In genomic region chr16:61798741-61799140, GRCh38 we compare ENCODE assay signal across 24 cellular contexts.
A peak's percentile ranks its signal among the peaks of the same experiment; 100 is the strongest.
DNase-seq lines count a peak whose midpoint lies in the region; ATAC-seq, FAIRE-seq and TF ChIP-seq lines count a peak whose summit lies in the region.
"Had no signal": no experiment of that assay in that cellular context is flagged by ENCODE, and none has a peak within 500 bp of the region (broad histone marks: within the 10 kb centered on the region; RNA-seq: fewer than 3 reads in every experiment).

No MANE protein-coding gene starts in this region.

- peak overlapping the region; percentile 1 for H3K4me2 ChIP-seq in astrocyte (ENCODE audit: low read length)
- no peak overlapping the region for H3K4me2 ChIP-seq in mesenchymal stem cell (ENCODE audit: low read length, poor library complexity, severe bottlenecking)
- H3K4me2 ChIP-seq: A549, GM23338 had no signal

- H3K9ac ChIP-seq in astrocyte (ENCODE audit: low read length), result no peak overlapping the region
- H3K9ac ChIP-seq in mesenchymal stem cell (ENCODE audit: low read length), result no peak overlapping the region

- H3K4me3 Mint-ChIP-seq in astrocyte (ENCODE audit: unreplicated experiment) (no peak overlapping the region), HFFc6 (no peak overlapping the region)
- H3K4me3 Mint-ChIP-seq: B cell; CD8-positive, alpha-beta memory T cell; GM23338 had no signal

- H3K4me1 ChIP-seq in astrocyte (ENCODE audit: insufficient read depth, low read length) (peaks cover 4% of the 10 kb centered on the region), mesenchymal stem cell (ENCODE audit: control insufficient read depth, insufficient read depth, low read depth, low read length) (no peaks in the 10 kb centered on the region)
- H3K4me1 ChIP-seq: HAP-1 had no signal

- H3K4ac ChIP-seq in mesenchymal stem cell (ENCODE audit: low read depth in 1 of 2, low read length in 2 of 2), result no peak overlapping the region

- peak overlapping the region; percentile 50 for H3K27ac ChIP-seq in astrocyte (ENCODE audit: low read depth, low read length)
- H3K27ac ChIP-seq in mesenchymal stem cell (ENCODE audit: low read length, poor library complexity, severe bottlenecking), result peak overlapping the region; percentile 60
- H3K27ac ChIP-seq: A549, C4-2B had no signal

- TF ChIP-seq CTCF in astrocyte (IDR thresholded peaks at IDR 0.05; ENCODE audit: insufficient read depth, low read depth, low read length), result no peak
- TF ChIP-seq CTCF in HFFc6 (IDR thresholded peaks at IDR 0.05), result no peak

- FAIRE-seq in astrocyte (lab: Jason Lieb, UNC), result peak; percentile 55
- FAIRE-seq: A549 had no signal

- no peaks in the 10 kb centered on the region for H4K20me1 ChIP-seq in astrocyte (ENCODE audit: insufficient read depth, low read length)

- H3K27ac Mint-ChIP-seq in astrocyte (ENCODE audit: unreplicated experiment) (no peak overlapping the region), HFFc6 (no peak overlapping the region)
- H3K27ac Mint-ChIP-seq: B cell; CD8-positive, alpha-beta memory T cell; GM23338 had no signal

- no peaks in the 10 kb centered on the region for H3K4me1 Mint-ChIP-seq in astrocyte (ENCODE audit: low read depth, unreplicated experiment)
- no peaks in the 10 kb centered on the region; the same call in 1 of the 2 replicates for H3K4me1 Mint-ChIP-seq in HFFc6 (ENCODE audit: low read depth)
- H3K4me1 Mint-ChIP-seq: B cell; CD8-positive, alpha-beta memory T cell; GM23338 had no signal

- H3K79me1 ChIP-seq in mesenchymal stem cell (replicated peaks; ENCODE audit: low read length, poor library complexity, severe bottlenecking), result no peaks in the 10 kb centered on the region

- no peaks in the 10 kb centered on the region for H3K27me3 ChIP-seq in astrocyte (ENCODE audit: insufficient read depth, low read length)
- H3K27me3 ChIP-seq in mesenchymal stem cell (ENCODE audit: control insufficient read depth in 1 of 2, insufficient read depth in 1 of 2, low read length in 2 of 2), result no peaks in the 10 kb centered on the region

- H3K36me3 ChIP-seq in astrocyte (ENCODE audit: insufficient read depth, low read length) (no peaks in the 10 kb centered on the region), mesenchymal stem cell (ENCODE audit: control insufficient read depth in 1 of 2, insufficient read depth in 2 of 2, low read depth in 1 of 2, low read length in 2 of 2) (no peaks in the 10 kb centered on the region)
- H3K36me3 ChIP-seq: HAP-1 had no signal

- no peak overlapping the region for H3K18ac ChIP-seq in mesenchymal stem cell (ENCODE audit: low read depth in 1 of 2, low read length in 2 of 2)

- H3K36me3 Mint-ChIP-seq in astrocyte (ENCODE audit: low read depth, unreplicated experiment) (no peaks in the 10 kb centered on the region), HFFc6 (ENCODE audit: low read depth) (no peaks in the 10 kb centered on the region)
- H3K36me3 Mint-ChIP-seq: CD8-positive, alpha-beta memory T cell had no signal

- no peak overlapping the region for H2BK5ac ChIP-seq in mesenchymal stem cell (ENCODE audit: low read depth, low read length, poor library complexity, severe bottlenecking)

- H3K4me3 ChIP-seq in astrocyte (ENCODE audit: insufficient read depth, low read depth, low read length) (no peak overlapping the region), mesenchymal stem cell (ENCODE audit: insufficient read depth in 1 of 2, low read depth in 1 of 2, low read length in 2 of 2) (no peak overlapping the region)
- H3K4me3 ChIP-seq: A549, GM23338, HAP-1 had no signal

- H2BK12ac ChIP-seq in mesenchymal stem cell (ENCODE audit: low read length in 2 of 2), result no peak overlapping the region

- no peaks in the 10 kb centered on the region for H3K9me3 ChIP-seq in astrocyte (ENCODE audit: insufficient read depth, low read depth, low read length)
- H3K9me3 ChIP-seq in mesenchymal stem cell (ENCODE audit: control insufficient read depth, low read length), result no peaks in the 10 kb centered on the region
- H3K9me3 ChIP-seq: A549, HAP-1 had no signal

- H3K14ac ChIP-seq in mesenchymal stem cell (ENCODE audit: low read length in 2 of 2), result no peak overlapping the region

- DNase-seq in HS-27A (ENCODE audit: low read depth) (peak; percentile 59), astrocyte (ENCODE audit: low read depth) (no peak), mesenchymal stem cell (no peak), HPDE6-E6E7 (ENCODE audit: extremely low spot score) (no peak), NCI-H2227 treated with DMSO at 0.1 percent for 48 hours (lab: John Stamatoyannopoulos, UW) (no peak), HFFc6 (no peak)
- DNase-seq: CD8-positive, alpha-beta memory T cell; DMS 273 treated with DMSO at 0.1 percent for 48 hours; DMS79 treated with DMSO at 0.1 percent for 48 hours; NCI-H1092; NCI-H1436; NCI-H187; NCI-H2171 treated with DMSO at 0.1 percent for 48 hours; NCI-H446; NCI-H524 treated with DMSO at 0.1 percent for 48 hours; NCI-H774; PC-3; T-helper 1 cell had no signal

- H2AFZ ChIP-seq in astrocyte (ENCODE audit: low read depth, low read length) (no peak overlapping the region), mesenchymal stem cell (ENCODE audit: low read depth, low read length) (no peak overlapping the region)
- H2AFZ ChIP-seq: GM23338 had no signal

- H2BK120ac ChIP-seq in mesenchymal stem cell (ENCODE audit: low read depth, low read length), result no peak overlapping the region

- no peaks in the 10 kb centered on the region for H3K79me2 ChIP-seq in astrocyte (ENCODE audit: insufficient read depth, low read length)

- H3K27me3 Mint-ChIP-seq in astrocyte (ENCODE audit: low read depth, unreplicated experiment) (no peaks in the 10 kb centered on the region), HFFc6 (ENCODE audit: insufficient read depth) (no peaks in the 10 kb centered on the region)
- H3K27me3 Mint-ChIP-seq: B cell; CD8-positive, alpha-beta memory T cell had no signal

- H4K8ac ChIP-seq in mesenchymal stem cell (ENCODE audit: low read length), result no peak overlapping the region

- no peaks in the 10 kb centered on the region for H3K9me3 Mint-ChIP-seq in astrocyte (ENCODE audit: unreplicated experiment)
- peaks cover 31% of the 10 kb centered on the region for H3K9me3 Mint-ChIP-seq in HFFc6
- H3K9me3 Mint-ChIP-seq: GM23338 had no signal

- H2AK5ac ChIP-seq in mesenchymal stem cell (ENCODE audit: low read length, severe bottlenecking), result no peak overlapping the region

- ATAC-seq in GM18519 (IDR thresholded peaks at IDR 0.05; ENCODE audit: low FRiP score, unreplicated experiment), result no peak
- ATAC-seq: A549, GM23338, PC-3 had no signal

- H2BK15ac ChIP-seq in mesenchymal stem cell (ENCODE audit: low read depth, poor library complexity, severe bottlenecking), result no peak overlapping the region

- no peak overlapping the region for H4K91ac ChIP-seq in mesenchymal stem cell (ENCODE audit: low read length)

- WGBS in mesenchymal stem cell, result 85% methylated on average over 1 of the region's 2 CpGs

- no peak overlapping the region for H3K23ac ChIP-seq in mesenchymal stem cell (ENCODE audit: low read length in 2 of 2)
